20 cellular contexts compared by ENCODE assay signal in genomic region chrX:69142688-69143239, GRCh38.
"Had no signal": no experiment of that assay in that cellular context is flagged by ENCODE, and none has a peak within 500 bp of the region (broad histone marks: within the 10 kb centered on the region; RNA-seq: fewer than 3 reads in every experiment).

No MANE protein-coding gene starts in this region.

- H3K9me3 Mint-ChIP-seq: activated CD4-positive, alpha-beta T cell treated with anti-CD3 and anti-CD28 coated beads, Interleukin-2, amount 10 ng/mL, durations not matched to agents 7 days and 5 days; activated T-cell treated with anti-CD3 and anti-CD28 coated beads, Interleukin-2, amount 50 U/mL, for 72 hours; naive thymus-derived CD4-positive, alpha-beta T cell; T-helper 2 cell treated with Interferon-gamma antibody and Interleukin-4, amounts not matched to agents 5 μg/mL and 100 μg/mL, for 36 hours had no signal

- H3K27me3 Mint-ChIP-seq: activated CD4-positive, alpha-beta T cell treated with anti-CD3 and anti-CD28 coated beads, Interleukin-2, amount 10 ng/mL, durations not matched to agents 7 days and 5 days; activated naive CD8-positive, alpha-beta T cell; progenitor cell of endocrine pancreas had no signal

- H3K36me3 Mint-ChIP-seq: activated naive CD8-positive, alpha-beta T cell; naive thymus-derived CD4-positive, alpha-beta T cell had no signal

- DNase-seq: activated CD4-positive, alpha-beta T cell treated with anti-CD3 and anti-CD28 coated beads, Interleukin-2, amount 10 ng/mL, durations not matched to agents 7 days and 5 days; activated CD8-positive, alpha-beta memory T cell treated with anti-CD3 and anti-CD28 coated beads, Interleukin-2, amount 50 U/mL, for 48 hours; activated gamma-delta T cell; activated T-cell treated with anti-CD3 and anti-CD28 coated beads, Interleukin-2, amount 50 U/mL, for 72 hours; amygdala; body of pancreas; central memory CD4-positive, alpha-beta T cell; effector CD8-positive, alpha-beta T cell; foreskin keratinocyte; lower lobe of right lung; naive thymus-derived CD4-positive, alpha-beta T cell; nucleus accumbens; stimulated activated CD4-positive, alpha-beta T cell treated with anti-CD3 and anti-CD28 coated beads, Interleukin-4, amount 100 ng/mL, for 4 hours; stimulated activated CD8-positive, alpha-beta memory T cell treated with anti-CD3 and anti-CD28 coated beads, Interleukin-4, amount 100 ng/mL, for 48 hours; stimulated activated naive CD4-positive, alpha-beta T cell treated with Interleukin-2 at 50 U/mL for 16 hours; substantia nigra; SW 1271 had no signal

- H3K27ac Mint-ChIP-seq: activated CD4-positive, alpha-beta T cell treated with anti-CD3 and anti-CD28 coated beads, Interleukin-2, amount 10 ng/mL, durations not matched to agents 7 days and 5 days; activated naive CD8-positive, alpha-beta T cell; activated T-cell treated with anti-CD3 and anti-CD28 coated beads, Interleukin-2, amount 50 U/mL, for 72 hours; naive thymus-derived CD4-positive, alpha-beta T cell; progenitor cell of endocrine pancreas; T-helper 2 cell treated with Interferon-gamma antibody and Interleukin-4, amounts not matched to agents 5 μg/mL and 100 μg/mL, for 36 hours had no signal

- H3K4me1 Mint-ChIP-seq: activated CD4-positive, alpha-beta T cell treated with anti-CD3 and anti-CD28 coated beads, Interleukin-2, amount 10 ng/mL, durations not matched to agents 7 days and 5 days; naive thymus-derived CD4-positive, alpha-beta T cell had no signal

- H3K4me3 Mint-ChIP-seq: activated CD4-positive, alpha-beta T cell treated with anti-CD3 and anti-CD28 coated beads, Interleukin-2, amount 10 ng/mL, durations not matched to agents 7 days and 5 days; activated naive CD8-positive, alpha-beta T cell; activated T-cell treated with anti-CD3 and anti-CD28 coated beads, Interleukin-2, amount 50 U/mL, for 72 hours; naive thymus-derived CD4-positive, alpha-beta T cell; T-helper 2 cell treated with Interferon-gamma antibody and Interleukin-4, amounts not matched to agents 5 μg/mL and 100 μg/mL, for 36 hours had no signal
